8 cellular contexts compared by ENCODE assay signal in the genomic region with DNA sequence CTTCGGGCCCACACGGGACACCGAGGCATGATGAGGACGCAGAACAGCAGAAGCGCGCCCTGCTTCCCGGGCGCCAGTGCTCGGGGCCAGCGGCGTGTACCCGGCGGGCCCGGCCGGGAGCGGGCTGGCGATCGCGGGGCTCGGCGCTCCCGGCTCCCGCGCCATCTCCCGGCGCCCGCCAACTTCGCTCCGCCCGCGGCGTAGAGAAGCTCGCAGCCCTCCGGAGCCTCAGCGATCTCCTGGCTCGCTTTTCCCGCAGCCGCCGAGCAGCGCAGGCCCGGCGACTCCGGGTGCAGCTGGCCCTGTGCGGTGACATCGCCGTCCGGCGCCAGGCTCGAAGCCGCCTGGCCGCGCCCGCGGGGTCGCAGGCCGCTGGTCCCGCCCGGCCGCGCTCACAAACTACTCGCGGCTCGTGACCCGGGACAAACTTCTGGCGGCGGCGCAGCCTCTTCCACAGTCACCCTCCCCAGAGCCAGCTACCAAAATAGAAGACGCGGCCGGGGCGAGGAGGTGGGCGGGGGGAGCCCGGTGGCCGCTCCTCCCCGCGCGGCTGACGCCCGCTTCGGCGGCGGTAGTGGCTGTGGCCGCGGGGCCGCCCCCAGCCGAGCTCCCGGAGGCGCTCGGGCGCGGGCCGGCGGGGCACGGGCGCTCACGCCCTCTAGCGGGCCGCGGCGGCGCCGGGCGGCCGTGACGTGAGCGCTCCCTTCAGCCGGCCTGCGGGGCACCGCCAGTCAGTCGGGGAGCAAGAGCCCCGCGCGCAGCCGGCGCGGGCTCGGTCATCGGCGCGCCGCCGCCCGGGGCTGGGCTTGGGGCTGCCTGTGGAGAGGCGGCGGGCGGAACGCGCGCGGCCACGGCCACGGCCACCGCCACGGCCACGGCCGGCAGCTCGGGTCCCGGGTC. TPM values are rescaled to one million over a fixed set of nuclear protein-coding genes. Genes with fewer than 3 reads are reported as not detected.
DNase-seq lines count a peak whose midpoint lies in the region; ATAC-seq and TF ChIP-seq lines count a peak whose summit lies in the region.

A gene (plus strand): TSS at position 730 of the 900 bp plus-strand sequence. CDS start 503 bp downstream, outside the sequence.

- H4K20me1 ChIP-seq in PC-3 (ENCODE audit: low read length) = no peaks in the 10 kb centered on the region

- no peaks in the 10 kb centered on the region for H3K9me2 ChIP-seq in PC-3 (replicated peaks; ENCODE audit: low read length)

- TF ChIP-seq CTCF in C4-2B (conservative IDR thresholded peaks at IDR 0.05) (peak; percentile 96), PC-3 (conservative IDR thresholded peaks at IDR 0.05; ENCODE audit: low read depth, low read length) (no peak), neural crest cell (conservative IDR thresholded peaks at IDR 0.05) (peak; percentile 51)

- peak within 1 kb of the TSS; percentile 51 for H3K27ac ChIP-seq in C4-2B
- peak within 1 kb of the TSS; percentile 33 for H3K27ac ChIP-seq in PC-3 (ENCODE audit: low read length)
- H3K27ac ChIP-seq in thymus (ENCODE audit: low read depth) = peak within 1 kb of the TSS; percentile 77

- peaks cover 36% of the 10 kb centered on the region for H3K27me3 Mint-ChIP-seq in activated naive CD8-positive, alpha-beta T cell treated with anti-CD3 and anti-CD28 coated beads, Interleukin-2, amount 10 ng/mL, durations not matched to agents 7 days and 5 days
- H3K27me3 Mint-ChIP-seq in neural crest cell (ENCODE audit: low read depth) = peaks cover 47% of the 10 kb centered on the region

- no peaks in the 10 kb centered on the region for H3K4me1 Mint-ChIP-seq in activated naive CD8-positive, alpha-beta T cell treated with anti-CD3 and anti-CD28 coated beads, Interleukin-2, amount 10 ng/mL, durations not matched to agents 7 days and 5 days
- H3K4me1 Mint-ChIP-seq in neural crest cell = peaks cover 6% of the 10 kb centered on the region

- peaks cover 1% of the 10 kb centered on the region for H3K9me3 Mint-ChIP-seq in activated naive CD8-positive, alpha-beta T cell treated with anti-CD3 and anti-CD28 coated beads, Interleukin-2, amount 10 ng/mL, durations not matched to agents 7 days and 5 days
- H3K9me3 Mint-ChIP-seq in neural crest cell = no peaks in the 10 kb centered on the region

- H3K36me3 ChIP-seq in PC-3 (ENCODE audit: low read depth, low read length) = no peaks in the 10 kb centered on the region
- H3K36me3 ChIP-seq in thymus (ENCODE audit: control insufficient read depth, insufficient read depth) = no peaks in the 10 kb centered on the region

- POLR2A ChIA-PET in PC-3 (lab: Charles Lee; ENCODE audit: unreplicated experiment) = interaction anchor here (0.5 to 1.0 kb wide), 8 partner anchors 15 to 1698 kb away, joined by 3 to 10 read pairs (median 6); no protein-coding TSS in a partner anchor
- POLR2A ChIA-PET in activated naive CD8-positive, alpha-beta T cell treated with anti-CD3 and anti-CD28 coated beads, Interleukin-2, amount 10 ng/mL, durations not matched to agents 7 days and 5 days (lab: Charles Lee) = no interaction called here

- peaks cover 45% of the 10 kb centered on the region for H3K79me2 ChIP-seq in PC-3 (ENCODE audit: low read length)

- no peaks in the 10 kb centered on the region for H3K27me3 ChIP-seq in PC-3 (ENCODE audit: low read length)
- H3K27me3 ChIP-seq in thymus (ENCODE audit: control insufficient read depth, insufficient read depth) = peaks cover 23% of the 10 kb centered on the region

- H3K4me1 ChIP-seq in PC-3 (ENCODE audit: insufficient read depth, low read length) (peaks cover 33% of the 10 kb centered on the region), thymus (ENCODE audit: control insufficient read depth, insufficient read depth, low read length) (peaks cover 5% of the 10 kb centered on the region)

- H3K9me3 ChIP-seq in PC-3 (ENCODE audit: low read length) = no peaks in the 10 kb centered on the region
- no peaks in the 10 kb centered on the region for H3K9me3 ChIP-seq in thymus (ENCODE audit: control insufficient read depth)

- DNase-seq in PC-3 = peak; percentile 88
- DNase-seq in activated naive CD8-positive, alpha-beta T cell treated with anti-CD3 and anti-CD28 coated beads, Interleukin-2, amount 10 ng/mL, durations not matched to agents 7 days and 5 days = peak; percentile 79
- DNase-seq in globus pallidus (ENCODE audit: low spot score) = peak; percentile 84
- peak; percentile 66 for DNase-seq in neural crest cell (ENCODE audit: low read depth, low spot score)

- H3K36me3 Mint-ChIP-seq in activated naive CD8-positive, alpha-beta T cell treated with anti-CD3 and anti-CD28 coated beads, Interleukin-2, amount 10 ng/mL, durations not matched to agents 7 days and 5 days = no peaks in the 10 kb centered on the region
- no peaks in the 10 kb centered on the region for H3K36me3 Mint-ChIP-seq in neural crest cell (ENCODE audit: low read depth)

- peak within 1 kb of the TSS; percentile 37 for H3K4me3 Mint-ChIP-seq in activated naive CD8-positive, alpha-beta T cell treated with anti-CD3 and anti-CD28 coated beads, Interleukin-2, amount 10 ng/mL, durations not matched to agents 7 days and 5 days
- H3K4me3 Mint-ChIP-seq in neural crest cell = peak within 1 kb of the TSS; percentile 80

- peak within 1 kb of the TSS; percentile 95 for H3K4me3 ChIP-seq in PC-3 (ENCODE audit: low read length)
- peak within 1 kb of the TSS; percentile 71 for H3K4me3 ChIP-seq in thymus (ENCODE audit: low read length)

- no peak within 1 kb of the TSS for H3K27ac Mint-ChIP-seq in activated naive CD8-positive, alpha-beta T cell treated with anti-CD3 and anti-CD28 coated beads, Interleukin-2, amount 10 ng/mL, durations not matched to agents 7 days and 5 days
- no peak within 1 kb of the TSS for H3K27ac Mint-ChIP-seq in neural crest cell (ENCODE audit: unreplicated experiment)

- WGBS in thymus = under 1% methylated on average over 138 of the region's 138 CpGs

- H3K9ac ChIP-seq in PC-3 (ENCODE audit: low read length) = peak within 1 kb of the TSS; percentile 72

- H2AFZ ChIP-seq in PC-3 (ENCODE audit: low read length) = peak within 1 kb of the TSS; percentile 86

- CTCF ChIA-PET in PC-3 (lab: Charles Lee) = interaction anchor here (0.6 to 2.1 kb wide), 18 partner anchors 8 to 348 kb away, joined by 3 to 15 read pairs (median 4); no protein-coding TSS in a partner anchor

- BruUV-seq in PC-3 (replicated peaks; lab: Mats Ljungman, UMichigan) = no TSS peak

- no peaks in the 10 kb centered on the region for H3F3A ChIP-seq in PC-3 (ENCODE audit: low read length, unreplicated experiment)

- H3K4me2 ChIP-seq in PC-3 (ENCODE audit: low read length) = peak within 1 kb of the TSS; percentile 94

- peak; percentile 89 for ATAC-seq in GM19372 (IDR thresholded peaks at IDR 0.05; ENCODE audit: low read depth, unreplicated experiment)
- ATAC-seq in HG03378 (IDR thresholded peaks at IDR 0.05; ENCODE audit: unreplicated experiment) = peak; percentile 70
- ATAC-seq in PC-3 = peak; percentile 77
- ATAC-seq in activated naive CD8-positive, alpha-beta T cell treated with anti-CD3 and anti-CD28 coated beads, Interleukin-2, amount 10 ng/mL, durations not matched to agents 7 days and 5 days (ENCODE audit: low read depth) = peak; percentile 93

- intact Hi-C loops in PC-3 (cut with micrococcal nuclease) = loop anchor here (1.0 to 10.0 kb wide), 5 partner anchors 62 to 358 kb away; no protein-coding TSS in a partner anchor

RNA-seq across cellular contexts. Expression of the gene that starts here (rescaled TPM):
- total RNA-seq in PC-3 (2014; rRNA removed) (45.6 and 61.3 TPM in 2 replicates), neural crest cell (7.7 and 10.6 TPM in 2 replicates)
- 1 to 10 TPM; 6.5 to 6.6 TPM for total RNA-seq in activated naive CD8-positive, alpha-beta T cell treated with anti-CD3 and anti-CD28 coated beads, Interleukin-2, amount 10 ng/mL, durations not matched to agents 7 days and 5 days
- polyA plus RNA-seq in thymus = 55.6 TPM

Comparison
In these comparisons a context has a peak if more than half of its experiments do, and no peak if none do; other contexts are left out.
1. Peak in every context shown above with its lines: DNase-seq, ATAC-seq, H3K4me3 ChIP-seq and H3K27ac ChIP-seq.